1 cellular context compared by ENCODE assay signal in the genomic region with DNA sequence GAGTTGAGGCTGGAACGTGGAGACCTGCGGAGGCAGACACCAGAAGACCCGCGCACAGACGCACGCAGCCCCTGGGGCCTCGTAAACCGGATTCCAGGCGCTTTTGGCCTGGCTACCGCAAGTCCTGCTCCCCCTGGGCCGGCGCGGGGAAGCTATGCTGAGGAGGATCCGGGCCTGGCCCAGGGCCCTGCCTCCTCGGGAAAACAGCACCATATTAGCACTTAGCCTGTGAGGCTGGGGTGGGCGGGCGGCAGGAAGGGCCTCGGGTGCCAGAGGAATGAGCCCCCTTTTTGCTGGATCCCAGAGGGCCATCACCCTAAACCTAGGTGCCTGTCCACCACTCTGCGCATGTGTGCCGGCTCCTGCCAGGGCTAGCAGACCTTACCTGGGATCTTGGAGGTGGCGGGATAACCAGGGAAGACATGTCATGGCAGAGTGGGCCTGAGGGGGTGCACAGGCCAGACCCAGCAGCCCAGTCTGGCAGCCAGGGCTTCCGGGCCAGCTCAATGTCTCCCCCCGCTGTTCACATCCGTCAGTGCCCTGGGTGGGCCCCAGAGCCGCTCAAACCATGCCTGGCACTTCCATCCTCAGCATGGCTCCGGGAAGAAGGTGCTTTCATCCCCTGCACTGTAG.
TF ChIP-seq lines count a peak whose summit lies in the region.

No MANE protein-coding gene starts in this region.

TF ChIP-seq in GM12878, 131 proteins besides CTCF, POLR2A, EP300 and RAD21:
- TF ChIP-seq POLR2AphosphoS2 (IDR thresholded peaks at IDR 0.05; ENCODE audit: low read depth, low read length): peak; percentile 60; the same call in 1 of the 2 replicates
- TF ChIP-seq CEBPB (IDR thresholded peaks at IDR 0.05; ENCODE audit: borderline replicate concordance in 1 of 2, low read depth in 2 of 2, low read length in 2 of 2): no peak
